In genomic region chr18:12991839-12992216, GRCh38 we compare ENCODE assay signal across 8 cellular contexts. TPM values are rescaled to one million over a fixed set of nuclear protein-coding genes. Genes with fewer than 3 reads are reported as not detected.
DNase-seq lines count a peak whose midpoint lies in the region; ATAC-seq lines count a peak whose summit lies in the region.

No MANE protein-coding gene starts in this region.

- H3K9me3 ChIP-seq in iPS-18c (ENCODE audit: control insufficient read depth, insufficient read depth, low read length) (no peaks in the 10 kb centered on the region), stomach smooth muscle (ENCODE audit: control insufficient read depth in 2 of 2, low read length in 2 of 2) (no peaks in the 10 kb centered on the region)

- no peaks in the 10 kb centered on the region for H3K27me3 Mint-ChIP-seq in T-helper 1 cell treated with Interleukin-12 subunit alpha and Interleukin-12 subunit beta and Interleukin-4 antibody, amounts not matched to agents 30 μg/mL and 1 μg/mL, for 36 hours (ENCODE audit: low read depth)
- no peaks in the 10 kb centered on the region for H3K27me3 Mint-ChIP-seq in activated CD8-positive, alpha-beta T cell treated with anti-CD3 and anti-CD28 coated beads, Interleukin-2, amount 10 ng/mL, durations not matched to agents 7 days and 5 days (ENCODE audit: low read depth)

- no peak for DNase-seq in T-helper 1 cell
- no peak for DNase-seq in activated CD8-positive, alpha-beta T cell treated with anti-CD3 and anti-CD28 coated beads, Interleukin-2, amount 10 ng/mL, durations not matched to agents 7 days and 5 days

- POLR2A ChIA-PET in activated CD8-positive, alpha-beta T cell treated with anti-CD3 and anti-CD28 coated beads, Interleukin-2, amount 10 ng/mL, durations not matched to agents 7 days and 5 days (lab: Charles Lee) = interaction anchor here (1.0 to 2.5 kb wide), 13 partner anchors 9 to 288 kb away, joined by 4 to 24 read pairs (median 10); partner anchors contain the start of genes PTPN2 and SEH1L

- peaks cover 21% of the 10 kb centered on the region for H3K4me1 Mint-ChIP-seq in T-helper 1 cell treated with Interleukin-12 subunit alpha and Interleukin-12 subunit beta and Interleukin-4 antibody, amounts not matched to agents 30 μg/mL and 1 μg/mL, for 36 hours (ENCODE audit: low read depth)
- H3K4me1 Mint-ChIP-seq in activated CD8-positive, alpha-beta T cell treated with anti-CD3 and anti-CD28 coated beads, Interleukin-2, amount 10 ng/mL, durations not matched to agents 7 days and 5 days (ENCODE audit: low read depth) = peaks cover 17% of the 10 kb centered on the region

- peaks cover 3% of the 10 kb centered on the region for H3K4me1 ChIP-seq in stomach smooth muscle (ENCODE audit: control insufficient read depth, insufficient read depth, low read length)

- no peaks in the 10 kb centered on the region for H3K9me3 Mint-ChIP-seq in T-helper 1 cell treated with Interleukin-12 subunit alpha and Interleukin-12 subunit beta and Interleukin-4 antibody, amounts not matched to agents 30 μg/mL and 1 μg/mL, for 36 hours
- H3K9me3 Mint-ChIP-seq in activated CD8-positive, alpha-beta T cell treated with anti-CD3 and anti-CD28 coated beads, Interleukin-2, amount 10 ng/mL, durations not matched to agents 7 days and 5 days (ENCODE audit: insufficient read depth) = no peaks in the 10 kb centered on the region

- H3K27ac ChIP-seq in stomach smooth muscle (ENCODE audit: low read length) = peak overlapping the region; percentile 68

- H3K4me3 ChIP-seq in iPS-18c (ENCODE audit: insufficient read depth, low read depth, low read length) = peak overlapping the region; percentile 97
- peak overlapping the region; percentile 88 to 89 for H3K4me3 ChIP-seq in stomach smooth muscle (ENCODE audit: low read length in 2 of 2)

- peaks cover 3% of the 10 kb centered on the region in 2 donors for H3K36me3 ChIP-seq in stomach smooth muscle (ENCODE audit: control insufficient read depth in 2 of 2, insufficient read depth in 2 of 2, low read length in 2 of 2)

- peak overlapping the region; percentile 99 for H3K4me3 Mint-ChIP-seq in T-helper 1 cell treated with Interleukin-12 subunit alpha and Interleukin-12 subunit beta and Interleukin-4 antibody, amounts not matched to agents 30 μg/mL and 1 μg/mL, for 36 hours
- peak overlapping the region; percentile 97 for H3K4me3 Mint-ChIP-seq in activated CD8-positive, alpha-beta T cell treated with anti-CD3 and anti-CD28 coated beads, Interleukin-2, amount 10 ng/mL, durations not matched to agents 7 days and 5 days

- ATAC-seq in activated CD8-positive, alpha-beta T cell treated with anti-CD3 and anti-CD28 coated beads, Interleukin-2, amount 10 ng/mL, durations not matched to agents 7 days and 5 days = no peak
- ATAC-seq in HG03457 (IDR thresholded peaks at IDR 0.05; ENCODE audit: unreplicated experiment) (no peak), HG02571 (IDR thresholded peaks at IDR 0.05; ENCODE audit: unreplicated experiment) (no peak), HG03108 (IDR thresholded peaks at IDR 0.05; ENCODE audit: unreplicated experiment) (no peak)

- peaks cover 8% of the 10 kb centered on the region for H3K36me3 Mint-ChIP-seq in T-helper 1 cell treated with Interleukin-12 subunit alpha and Interleukin-12 subunit beta and Interleukin-4 antibody, amounts not matched to agents 30 μg/mL and 1 μg/mL, for 36 hours (ENCODE audit: low read depth)
- peaks cover 20% of the 10 kb centered on the region for H3K36me3 Mint-ChIP-seq in activated CD8-positive, alpha-beta T cell treated with anti-CD3 and anti-CD28 coated beads, Interleukin-2, amount 10 ng/mL, durations not matched to agents 7 days and 5 days (ENCODE audit: low read depth)

- peak overlapping the region; percentile 78 to 81 for H3K9ac ChIP-seq in stomach smooth muscle (ENCODE audit: low read length in 2 of 2)

- no peaks in the 10 kb centered on the region for H3K27me3 ChIP-seq in stomach smooth muscle (ENCODE audit: control insufficient read depth in 1 of 2, insufficient read depth in 2 of 2, low read length in 2 of 2)

- CTCF ChIA-PET in activated CD8-positive, alpha-beta T cell treated with anti-CD3 and anti-CD28 coated beads, Interleukin-2, amount 10 ng/mL, durations not matched to agents 7 days and 5 days (lab: Charles Lee) = interaction anchor here (0.6 kb wide), 1 partner anchor 81 kb away, joined by 3 read pairs; no protein-coding TSS in a partner anchor

- peak overlapping the region; percentile 96 for H3K27ac Mint-ChIP-seq in T-helper 1 cell treated with Interleukin-12 subunit alpha and Interleukin-12 subunit beta and Interleukin-4 antibody, amounts not matched to agents 30 μg/mL and 1 μg/mL, for 36 hours
- H3K27ac Mint-ChIP-seq in activated CD8-positive, alpha-beta T cell treated with anti-CD3 and anti-CD28 coated beads, Interleukin-2, amount 10 ng/mL, durations not matched to agents 7 days and 5 days = peak overlapping the region; percentile 96

RNA-seq across cellular contexts. Expression of gene CEP192, which starts 0.7 kb away (rescaled TPM):
- 10 to 100 TPM; 55.9 to 61.0 TPM for total RNA-seq in activated CD8-positive, alpha-beta T cell treated with anti-CD3 and anti-CD28 coated beads, Interleukin-2, amount 10 ng/mL, durations not matched to agents 7 days and 5 days

RNA-seq across cellular contexts. Expression of gene SEH1L, which starts 44.0 kb away (rescaled TPM):
- 10 to 100 TPM; 58.6 to 62.3 TPM for total RNA-seq in activated CD8-positive, alpha-beta T cell treated with anti-CD3 and anti-CD28 coated beads, Interleukin-2, amount 10 ng/mL, durations not matched to agents 7 days and 5 days
